Comparison of ENCODE assay signal across 8 cellular contexts in genomic region chr15:82749951-82750830, GRCh38. TPM values are rescaled to one million over a fixed set of nuclear protein-coding genes. Genes with fewer than 3 reads are reported as not detected.
A peak's percentile ranks its signal among the peaks of the same experiment; 100 is the strongest.
DNase-seq lines count a peak whose midpoint lies in the region; ATAC-seq and TF ChIP-seq lines count a peak whose summit lies in the region.

No MANE protein-coding gene starts in this region.

- under 1% methylated on average over 47 of the region's 47 CpGs for WGBS in right cardiac atrium

- H3K4me3 ChIP-seq in ascending aorta (peak overlapping the region; percentile 73 to 90), right cardiac atrium (ENCODE audit: low read length) (peak overlapping the region; percentile 93), uterus (peak overlapping the region; percentile 61 to 75)

- intact Hi-C loops in ascending aorta (cut with DNase I) (loop anchor here (1.0 to 10.0 kb wide), 5 partner anchors 41 to 235 kb away; partner anchors contain the start of genes AP3B2, CPEB1, RAMAC and RPS17), right cardiac atrium (cut with DNase I) (loop anchor here in 2 of 4 donors (10.0 kb wide), 2 partner anchors 55 to 65 kb away; no protein-coding TSS in a partner anchor), uterus (cut with DNase I; ENCODE audit: low total_unique reads) (loop anchor here (10.0 kb wide), 1 partner anchor 55 kb away; the partner anchor contains the start of genes FSD2 and WHAMM)

- H3K27me3 ChIP-seq in ascending aorta = no peaks in the 10 kb centered on the region
- H3K27me3 ChIP-seq in right cardiac atrium (ENCODE audit: control insufficient read depth, insufficient read depth) = no peaks in the 10 kb centered on the region
- H3K27me3 ChIP-seq in uterus = no peaks in the 10 kb centered on the region

- H3K4me1 Mint-ChIP-seq in T-helper 2 cell treated with Interferon-gamma antibody and Interleukin-4, amounts not matched to agents 5 μg/mL and 100 μg/mL, for 36 hours (ENCODE audit: low read depth) = peaks cover 34% of the 10 kb centered on the region

- no peak for TF ChIP-seq CTCF in ascending aorta (IDR thresholded peaks at IDR 0.05)
- TF ChIP-seq CTCF in uterus (IDR thresholded peaks at IDR 0.05) = peak in 1 of 4 experiments; percentile 8

- DNase-seq in NCI-H187 treated with DMSO at 0.1 percent for 48 hours (lab: John Stamatoyannopoulos, UW) = peak; percentile 47
- peak; percentile 87 for DNase-seq in T-helper 2 cell treated with Interferon-gamma antibody and Interleukin-4, amounts not matched to agents 5 μg/mL and 100 μg/mL, for 36 hours (ENCODE audit: low spot score)
- DNase-seq in ascending aorta (ENCODE audit: low spot score in 2 of 2) = peak; percentile 73 to 95
- peak; percentile 93 to 96 (median 95) for DNase-seq in right cardiac atrium
- peak; percentile 81 for DNase-seq in pulmonary artery endothelial cell (ENCODE audit: low read depth, low spot score)
- peak; percentile 89 to 90 for DNase-seq in uterus

- H3K4me1 ChIP-seq in ascending aorta (peaks cover 5 to 7% of the 10 kb centered on the region in 2 donors), right cardiac atrium (ENCODE audit: control insufficient read depth, insufficient read depth, low read length) (peaks cover 8% of the 10 kb centered on the region), uterus (peaks cover 0 to 7% of the 10 kb centered on the region in 2 donors)

- H3K27ac Mint-ChIP-seq in T-helper 2 cell treated with Interferon-gamma antibody and Interleukin-4, amounts not matched to agents 5 μg/mL and 100 μg/mL, for 36 hours = peak overlapping the region; percentile 97

- H3K9me3 ChIP-seq in ascending aorta = no peaks in the 10 kb centered on the region
- H3K9me3 ChIP-seq in right cardiac atrium (ENCODE audit: control insufficient read depth, low read length) = no peaks in the 10 kb centered on the region
- H3K9me3 ChIP-seq in uterus = no peaks in the 10 kb centered on the region

- peak overlapping the region; percentile 85 to 89 for H3K27ac ChIP-seq in ascending aorta
- H3K27ac ChIP-seq in right cardiac atrium (ENCODE audit: low read length) = peak overlapping the region; percentile 91
- H3K27ac ChIP-seq in uterus = peak overlapping the region; percentile 81 to 94

- no peaks in the 10 kb centered on the region for H3K27me3 Mint-ChIP-seq in T-helper 2 cell treated with Interferon-gamma antibody and Interleukin-4, amounts not matched to agents 5 μg/mL and 100 μg/mL, for 36 hours (ENCODE audit: low read depth)

- peaks cover 34% of the 10 kb centered on the region for H3K36me3 Mint-ChIP-seq in T-helper 2 cell treated with Interferon-gamma antibody and Interleukin-4, amounts not matched to agents 5 μg/mL and 100 μg/mL, for 36 hours (ENCODE audit: low read depth)

- TF ChIP-seq POLR2A in uterus (IDR thresholded peaks at IDR 0.05) = peak; percentile 61 to 71

- H3K4me3 Mint-ChIP-seq in T-helper 2 cell treated with Interferon-gamma antibody and Interleukin-4, amounts not matched to agents 5 μg/mL and 100 μg/mL, for 36 hours = peak overlapping the region; percentile 98

- ATAC-seq in GM18502 (IDR thresholded peaks at IDR 0.05; ENCODE audit: poor library complexity, unreplicated experiment) = peak; percentile 94
- ATAC-seq in HG02943 (IDR thresholded peaks at IDR 0.05; ENCODE audit: low read depth, unreplicated experiment) = peak; percentile 79
- ATAC-seq in right cardiac atrium = peak; percentile 99

- H3K36me3 ChIP-seq in ascending aorta (peaks cover 8 to 12% of the 10 kb centered on the region in 2 donors), uterus (no peaks in the 10 kb centered on the region)

- no peaks in the 10 kb centered on the region for H3K9me3 Mint-ChIP-seq in T-helper 2 cell treated with Interferon-gamma antibody and Interleukin-4, amounts not matched to agents 5 μg/mL and 100 μg/mL, for 36 hours

RNA-seq across cellular contexts. Expression of gene AP3B2, which starts 40.5 kb away (rescaled TPM):
- not detected for total RNA-seq in ascending aorta
- total RNA-seq in right cardiac atrium = 1 to 10 TPM in 1 of 4 donors, under 1 TPM in 3; 0.20 to 2.0 (median 0.59) TPM
- polyA plus RNA-seq in right cardiac atrium = 0.34 TPM
- total RNA-seq in pulmonary artery endothelial cell = not detected in 2 replicates
- total RNA-seq in uterus = 1 to 10 TPM in 3 of 4 donors, not detected in 1; 1.9 to 6.9 (median 2.2) TPM

RNA-seq across cellular contexts. Expression of gene FSD2, which starts 55.7 kb away (rescaled TPM):
- not detected for total RNA-seq in ascending aorta
- total RNA-seq in right cardiac atrium = 100 to 1,000 TPM in 3 of 4 donors, 10 to 100 TPM in 1; 49.4 to 117 (median 109) TPM
- 39.1 TPM for polyA plus RNA-seq in right cardiac atrium
- not detected in 2 replicates for total RNA-seq in pulmonary artery endothelial cell
- total RNA-seq in uterus = not detected

RNA-seq across cellular contexts. Expression of gene WHAMM, which starts 59.2 kb away (rescaled TPM):
- total RNA-seq in ascending aorta (18.8 TPM), right cardiac atrium (1 to 10 TPM; 5.6 to 6.6 (median 5.9) TPM), pulmonary artery endothelial cell (3.2 and 5.8 TPM in 2 replicates), uterus (10 to 100 TPM in 1 of 4 donors, 1 to 10 TPM in 3; 3.5 to 10.8 (median 5.2) TPM)
- 3.2 TPM for polyA plus RNA-seq in right cardiac atrium

Comparison
In these comparisons a context has a peak if more than half of its experiments do, and no peak if none do; other contexts are left out.
1. Peak in every context shown above with its lines: DNase-seq, ATAC-seq, H3K4me3 ChIP-seq and H3K27ac ChIP-seq.
2. RNA of gene FSD2, which starts 55.7 kb away (total RNA-seq): 49.4 to 117 TPM in right cardiac atrium; not detected in ascending aorta (single experiment), not detected in pulmonary artery endothelial cell and not detected in uterus; every median in the first group is over 10 times any median in the second.